In the genomic region with DNA sequence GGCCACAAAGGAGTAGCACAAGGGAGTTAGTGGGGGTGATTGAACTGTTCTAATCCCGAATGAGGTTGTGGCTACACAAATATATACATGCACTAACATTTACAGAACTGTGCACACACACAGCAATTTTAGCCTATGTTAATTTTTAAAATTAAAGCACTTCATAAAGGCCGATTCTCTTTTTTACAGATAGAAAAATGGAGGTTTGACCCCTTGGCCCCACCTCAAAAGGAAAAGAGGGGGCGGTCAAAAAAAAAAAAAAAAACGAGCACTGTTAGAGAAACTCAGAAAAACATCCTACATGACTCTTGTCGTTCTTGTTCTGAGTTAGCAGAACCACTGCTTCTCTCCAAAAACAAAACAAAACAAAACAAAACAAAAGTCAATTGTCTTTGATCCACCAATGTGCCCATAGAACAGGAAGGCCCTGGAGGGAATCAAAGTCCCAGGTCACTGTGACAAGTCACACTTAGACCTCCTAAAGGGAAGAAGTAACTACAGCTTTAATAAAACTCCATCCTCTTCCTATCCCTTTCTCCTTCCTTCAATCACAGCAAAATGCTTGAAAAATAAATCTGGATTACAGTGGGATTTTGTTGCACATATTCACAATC, we compare ENCODE assay signal across 19 cellular contexts. TPM values are rescaled to one million over a fixed set of nuclear protein-coding genes. Genes with fewer than 3 reads are reported as not detected.
DNase-seq lines count a peak whose midpoint lies in the region; ATAC-seq and TF ChIP-seq lines count a peak whose summit lies in the region.
"Had no signal": no experiment of that assay in that cellular context is flagged by ENCODE, and none has a peak within 500 bp of the region (broad histone marks: within the 10 kb centered on the region; RNA-seq: fewer than 3 reads in every experiment).

No MANE protein-coding gene starts in this region.

- TF ChIP-seq CTCF in left lung (IDR thresholded peaks at IDR 0.05) (no peak), type B pancreatic cell (conservative IDR thresholded peaks at IDR 0.05) (no peak), coronary artery (IDR thresholded peaks at IDR 0.05) (no peak)

- no peak overlapping the region for H2BK5ac ChIP-seq in neuronal stem cell (ENCODE audit: low read length)

- peaks cover 0 to 8% of the 10 kb centered on the region in 2 donors for H3K27me3 ChIP-seq in left lung
- H3K27me3 ChIP-seq in neuronal stem cell (ENCODE audit: control insufficient read depth in 3 of 3, insufficient read depth in 3 of 3, low read depth in 1 of 3, low read length in 3 of 3) = no peaks in the 10 kb centered on the region
- H3K27me3 ChIP-seq: BLaER1 treated with 17β-estradiol and CSF1 and Interleukin-3, amounts not matched to agents 10 nM and 100 nM had no signal

- POLR2A ChIA-PET in T-cell (lab: Charles Lee) = no interaction called here

- H2BK15ac ChIP-seq in neuronal stem cell (ENCODE audit: low read length) = no peak overlapping the region

- no peak overlapping the region for H2AK5ac ChIP-seq in neuronal stem cell (ENCODE audit: low read depth, low read length)

- H3K27ac ChIP-seq in caudate nucleus (ENCODE audit: low read depth, low read length) = peak overlapping the region; percentile 83
- no peak overlapping the region for H3K27ac ChIP-seq in left lung
- H3K27ac ChIP-seq in neuronal stem cell (replicated peaks; ENCODE audit: low read length) = peak overlapping the region; percentile 61
- H3K27ac ChIP-seq in coronary artery = no peak overlapping the region
- H3K27ac ChIP-seq: BLaER1 treated with 17β-estradiol and CSF1 and Interleukin-3, amounts not matched to agents 10 nM and 100 nM had no signal

- H3K79me1 ChIP-seq in neuronal stem cell (ENCODE audit: low read depth, low read length) = peaks cover 2% of the 10 kb centered on the region

- H3K4me1 ChIP-seq in left lung (no peaks in the 10 kb centered on the region), neuronal stem cell (ENCODE audit: control insufficient read depth in 2 of 2, insufficient read depth in 1 of 2, low read depth in 1 of 2, low read length in 2 of 2) (peaks cover 25 to 41% of the 10 kb centered on the region in 2 donors)
- H3K4me1 ChIP-seq: BLaER1 treated with 17β-estradiol and CSF1 and Interleukin-3, amounts not matched to agents 10 nM and 100 nM had no signal

- H3K23ac ChIP-seq in neuronal stem cell (ENCODE audit: low read depth, low read length, poor library complexity) = no peak overlapping the region

- CTCF ChIA-PET in T-cell (lab: Charles Lee) = interaction anchor here in 1 of 2 donors (0.5 kb wide), 1 partner anchor 572 kb away, joined by 4 read pairs; no protein-coding TSS in a partner anchor

- no peaks in the 10 kb centered on the region for H3K27me3 Mint-ChIP-seq in type B pancreatic cell
- peaks cover 8 to 9% of the 10 kb centered on the region in 2 donors for H3K27me3 Mint-ChIP-seq in T-cell

- no peak overlapping the region for H2AFZ ChIP-seq in neuronal stem cell (ENCODE audit: low read length)

- H4K91ac ChIP-seq in neuronal stem cell (ENCODE audit: low read depth, low read length, poor library complexity) = no peak overlapping the region

- H3K4me3 Mint-ChIP-seq in type B pancreatic cell (peak overlapping the region; percentile 10), T-cell (no peak overlapping the region)
- H3K4me3 Mint-ChIP-seq: CD8-positive, alpha-beta T cell had no signal

- DNase-seq in caudate nucleus (lab: John Stamatoyannopoulos, UW) (peak in 1 of 61 donors; percentile 3), left lung (no peak), neuronal stem cell (ENCODE audit: low spot score) (no peak), type B pancreatic cell (ENCODE audit: extremely low spot score, unreplicated experiment) (no peak), coronary artery (ENCODE audit: low spot score) (no peak), T-cell (no peak)
- DNase-seq in activated CD4-positive, CD25-positive, alpha-beta regulatory T cell treated with anti-CD3 and anti-CD28 coated beads, Interleukin-2, amount 50 U/mL, for 72 hours = no peak
- DNase-seq: Calu3; CD8-positive, alpha-beta T cell; GF-D8; HCEC 1CT; IMR-90; Kasumi-1; MG63; NCI-H1105; NCI-H2081; NCI-H774 had no signal

- no peak overlapping the region for H3K9ac ChIP-seq in neuronal stem cell (ENCODE audit: low read depth, low read length, poor library complexity)
- H3K9ac ChIP-seq: BLaER1 treated with 17β-estradiol and CSF1 and Interleukin-3, amounts not matched to agents 10 nM and 100 nM had no signal

- H3K4me1 Mint-ChIP-seq in type B pancreatic cell (ENCODE audit: unreplicated experiment) (peaks cover 13% of the 10 kb centered on the region), T-cell (no peaks in the 10 kb centered on the region)

- ATAC-seq in left lung (peak; percentile 35), T-cell (replicated peaks in 1 of 4) (no peak)
- ATAC-seq: CD8-positive, alpha-beta T cell; Right ventricle myocardium inferior had no signal

- no peak overlapping the region for H3K18ac ChIP-seq in neuronal stem cell (ENCODE audit: low read length)

- WGBS in neuronal stem cell (ENCODE audit: extremely low coverage in 2 of 2, insufficient read length in 2 of 2, insufficient replicate concordance in 1 of 2), 2 donors = no CpG with 5 or more reads among the region's 5 CpGs

- H3K27ac Mint-ChIP-seq in type B pancreatic cell (no peak overlapping the region), T-cell (no peak overlapping the region)
- H3K27ac Mint-ChIP-seq: CD8-positive, alpha-beta T cell had no signal

- H2BK120ac ChIP-seq in neuronal stem cell (ENCODE audit: low read depth, low read length) = no peak overlapping the region

- H3K4me2 ChIP-seq in neuronal stem cell (ENCODE audit: insufficient read depth, low read length, poor library complexity, severe bottlenecking) = no peak overlapping the region
- H3K4me2 ChIP-seq: BLaER1 treated with 17β-estradiol and CSF1 and Interleukin-3, amounts not matched to agents 10 nM and 100 nM had no signal

- H4K8ac ChIP-seq in neuronal stem cell (ENCODE audit: low read depth, low read length) = no peak overlapping the region

- no peak overlapping the region for H3K4ac ChIP-seq in neuronal stem cell (ENCODE audit: low read length)

- intact Hi-C loops in left lung (cut with DNase I) = no loop called here

- H3K36me3 ChIP-seq in left lung (no peaks in the 10 kb centered on the region), neuronal stem cell (replicated peaks in 1 of 2; ENCODE audit: control insufficient read depth in 2 of 2, insufficient read depth in 2 of 2, low read length in 2 of 2) (peaks cover 3 to 4% of the 10 kb centered on the region in 2 donors)
- H3K36me3 ChIP-seq: BLaER1 treated with 17β-estradiol and CSF1 and Interleukin-3, amounts not matched to agents 10 nM and 100 nM; MG63 had no signal

- H3K4me3 ChIP-seq in left lung (no peak overlapping the region), neuronal stem cell (ENCODE audit: low read length in 2 of 2) (no peak overlapping the region), coronary artery (no peak overlapping the region)
- H3K4me3 ChIP-seq: BLaER1 treated with 17β-estradiol and CSF1 and Interleukin-3, amounts not matched to agents 10 nM and 100 nM; MG63 had no signal

- H3K14ac ChIP-seq in neuronal stem cell (ENCODE audit: low read length) = no peak overlapping the region

- H3K36me3 Mint-ChIP-seq in type B pancreatic cell (no peaks in the 10 kb centered on the region), T-cell (no peaks in the 10 kb centered on the region)
- H3K36me3 Mint-ChIP-seq: CD8-positive, alpha-beta T cell had no signal

- no peaks in the 10 kb centered on the region for H3K9me3 ChIP-seq in left lung
- peaks cover 0 to 5% of the 10 kb centered on the region in 2 donors for H3K9me3 ChIP-seq in neuronal stem cell (replicated peaks in 1 of 2; ENCODE audit: control insufficient read depth in 2 of 2, insufficient read depth in 1 of 2, low read depth in 1 of 2, low read length in 2 of 2)
- H3K9me3 ChIP-seq: BLaER1 treated with 17β-estradiol and CSF1 and Interleukin-3, amounts not matched to agents 10 nM and 100 nM; MG63 had no signal

- H2BK12ac ChIP-seq in neuronal stem cell (ENCODE audit: low read length) = no peak overlapping the region

- H3K9me3 Mint-ChIP-seq in type B pancreatic cell (no peaks in the 10 kb centered on the region), T-cell (no peaks in the 10 kb centered on the region)
- H3K9me3 Mint-ChIP-seq: CD8-positive, alpha-beta T cell had no signal

RNA-seq across cellular contexts. Expression of a gene that starts 16.7 kb away (rescaled TPM):
- total RNA-seq in left lung (10 to 100 TPM; 14.5 to 34.6 TPM), type B pancreatic cell (ENCODE audit: low replicate concordance) (12.7 and 22.7 TPM in 2 replicates), T-cell (under 1 TPM in 1 of 5 donors, not detected in 4; 0.03 TPM)
- 53.3 TPM for polyA plus RNA-seq in neuronal stem cell (2013, experiment 1 of 2)
- 53.2 TPM for polyA plus RNA-seq in neuronal stem cell (2013, experiment 2 of 2)
- total RNA-seq: CD8-positive, alpha-beta T cell; IMR-90 had no signal
- polyA plus RNA-seq: IMR-90 had no signal

Comparison
In these comparisons a context has a peak if more than half of its experiments do, and no peak if none do; other contexts are left out.
1. H3K27ac ChIP-seq: peak in caudate nucleus (single experiment) and neuronal stem cell (single experiment); none in left lung (0 of 2) and coronary artery (0 of 2).
2. RNA of a gene that starts 16.7 kb away (total RNA-seq): 14.5 to 34.6 TPM in left lung and 12.7 to 22.7 TPM in type B pancreatic cell; 0.03 TPM in T-cell; every median in the first group is over 10 times any median in the second.